ENCODE assay signal across 17 cellular contexts in genomic region chr22:20591295-20591645, GRCh38.
"Had no signal": no experiment of that assay in that cellular context is flagged by ENCODE, and none has a peak within 500 bp of the region (broad histone marks: within the 10 kb centered on the region; RNA-seq: fewer than 3 reads in every experiment).

No MANE protein-coding gene starts in this region.

- DNase-seq: activated B cell treated with CpG ODN at 0.5 μM for 24 hours; activated CD4-positive, alpha-beta T cell treated with anti-CD3 and anti-CD28 coated beads for 48 hours; activated CD8-positive, alpha-beta memory T cell treated with anti-CD3 and anti-CD28 coated beads, Interleukin-2, amount 50 U/mL, for 4 hours; activated CD8-positive, alpha-beta T cell treated with anti-CD3 and anti-CD28 coated beads, Interleukin-2, amount 10 ng/mL, durations not matched to agents 7 days and 5 days; activated naive CD8-positive, alpha-beta T cell treated with anti-CD3 and anti-CD28 coated beads, Interleukin-2, amount 10 ng/mL, durations not matched to agents 7 days and 5 days; erythroblast; kidney; left ventricle myocardium inferior; naive thymus-derived CD8-positive, alpha-beta T cell; nucleus accumbens; stimulated activated naive CD8-positive, alpha-beta T cell treated with anti-CD3 and anti-CD28 coated beads, Interleukin-15, amount 100 ng/mL, for 72 hours; T-helper 2 cell had no signal

- H3K27ac ChIP-seq: breast epithelium, left ventricle myocardium inferior, right atrium auricular region, upper lobe of right lung had no signal

- H3K27me3 ChIP-seq: breast epithelium, right atrium auricular region, upper lobe of right lung had no signal

- FAIRE-seq: kidney, TTC549 had no signal

- H3K9me3 ChIP-seq: breast epithelium, left ventricle myocardium inferior, right atrium auricular region, upper lobe of right lung had no signal

- H3K4me3 ChIP-seq: left ventricle myocardium inferior, right atrium auricular region, smooth muscle cell, upper lobe of right lung had no signal

- H3K4me1 ChIP-seq: breast epithelium, left ventricle myocardium inferior, upper lobe of right lung had no signal

- ATAC-seq: activated CD8-positive, alpha-beta T cell treated with anti-CD3 and anti-CD28 coated beads, Interleukin-2, amount 10 ng/mL, durations not matched to agents 7 days and 5 days; naive thymus-derived CD8-positive, alpha-beta T cell; stimulated activated naive CD8-positive, alpha-beta T cell treated with anti-CD3 and anti-CD28 coated beads, Interleukin-15, amount 100 ng/mL, for 72 hours had no signal
